Comparison of ENCODE assay signal across 29 cellular contexts in the genomic region with DNA sequence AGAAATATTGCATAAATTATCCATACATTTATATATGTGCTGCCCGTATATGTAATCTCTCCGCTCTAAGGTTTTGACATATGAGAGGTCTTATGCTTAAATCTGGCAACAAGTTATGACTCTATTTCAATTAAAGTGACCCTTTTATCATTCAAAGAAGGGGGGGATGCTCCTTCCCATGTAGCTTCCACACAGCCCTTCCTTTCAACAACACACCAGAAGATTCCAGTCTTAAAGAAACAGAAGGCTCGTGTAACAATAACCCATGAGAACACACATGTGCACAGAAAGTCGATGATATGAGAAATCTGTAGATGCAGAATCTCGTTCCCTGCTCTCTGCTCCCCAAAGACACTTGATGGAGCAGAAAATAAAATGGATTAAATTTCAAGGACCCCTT. TPM values are rescaled to one million over a fixed set of nuclear protein-coding genes. Genes with fewer than 3 reads are reported as not detected.
"Had no signal": no experiment of that assay in that cellular context is flagged by ENCODE, and none has a peak within 500 bp of the region (broad histone marks: within the 10 kb centered on the region; RNA-seq: fewer than 3 reads in every experiment).

No MANE protein-coding gene starts in this region.

- H3K9me3 Mint-ChIP-seq: natural killer cell treated with Interleukin-12 subunit alpha and Interleukin-12 subunit beta and Interleukin-15 and Interleukin-18, amount 100 ng/mL, for 72 hours; stimulated activated naive CD8-positive, alpha-beta T cell treated with anti-CD3 and anti-CD28 coated beads, Interleukin-15, Interleukin-2, amounts not matched to agents 100 ng/mL and 50 ng/mL, for 24 hours had no signal

- H3K27ac ChIP-seq: neutrophil, pancreas, prostate gland, right lobe of liver, sigmoid colon, stomach, thoracic aorta, tibial artery, transverse colon, upper lobe of right lung, vagina had no signal

- H3K4me3 ChIP-seq: pancreas, prostate gland, right lobe of liver, sigmoid colon, stomach, thoracic aorta, tibial artery, transverse colon, upper lobe of right lung, vagina had no signal

- ATAC-seq: naive thymus-derived CD8-positive, alpha-beta T cell; natural killer cell treated with Interleukin-12 subunit alpha and Interleukin-12 subunit beta and Interleukin-15 and Interleukin-18, amount 100 ng/mL, for 72 hours; stimulated activated effector memory CD8-positive, alpha-beta T cell treated with anti-CD3 and anti-CD28 coated beads, Interleukin-12 subunit alpha, Interleukin-12 subunit beta, amount 100 ng/mL, for 72 hours; stimulated activated naive B cell treated with anti-CD40 and anti-IgM and Interleukin-4, amounts not matched to agents 10 μg/mL and 1 μg/mL and 100 μg/mL, for 72 hours had no signal

- H3K4me1 ChIP-seq: pancreas, prostate gland, right lobe of liver, sigmoid colon, transverse colon, vagina had no signal

- H3K27me3 ChIP-seq: neutrophil, pancreas, right lobe of liver, sigmoid colon, stomach, tibial artery, transverse colon, upper lobe of right lung, vagina had no signal

- H3K36me3 ChIP-seq: neutrophil, pancreas, prostate gland, right lobe of liver, sigmoid colon, stomach, thoracic aorta, tibial artery, transverse colon, upper lobe of right lung, vagina had no signal

- H3K4me3 Mint-ChIP-seq: naive thymus-derived CD8-positive, alpha-beta T cell; natural killer cell treated with Interleukin-12 subunit alpha and Interleukin-12 subunit beta and Interleukin-15 and Interleukin-18, amount 100 ng/mL, for 72 hours; neural crest cell; stimulated activated effector memory CD8-positive, alpha-beta T cell treated with anti-CD3 and anti-CD28 coated beads, Interleukin-12 subunit alpha, Interleukin-12 subunit beta, amount 100 ng/mL, for 72 hours; stimulated activated naive B cell treated with anti-CD40 and anti-IgM and Interleukin-4, amounts not matched to agents 10 μg/mL and 1 μg/mL and 100 μg/mL, for 72 hours; stimulated activated naive CD8-positive, alpha-beta T cell treated with anti-CD3 and anti-CD28 coated beads, Interleukin-15, Interleukin-2, amounts not matched to agents 100 ng/mL and 50 ng/mL, for 24 hours; type B pancreatic cell had no signal

- H3K4me1 Mint-ChIP-seq: stimulated activated effector memory CD8-positive, alpha-beta T cell treated with anti-CD3 and anti-CD28 coated beads, Interleukin-12 subunit alpha, Interleukin-12 subunit beta, amount 100 ng/mL, for 72 hours had no signal

- H3K36me3 Mint-ChIP-seq: naive B cell; natural killer cell treated with Interleukin-12 subunit alpha and Interleukin-12 subunit beta and Interleukin-15 and Interleukin-18, amount 100 ng/mL, for 72 hours; stimulated activated effector memory CD8-positive, alpha-beta T cell treated with anti-CD3 and anti-CD28 coated beads, Interleukin-12 subunit alpha, Interleukin-12 subunit beta, amount 100 ng/mL, for 72 hours; stimulated activated naive B cell treated with anti-CD40 and anti-IgM and Interleukin-4, amounts not matched to agents 10 μg/mL and 1 μg/mL and 100 μg/mL, for 72 hours had no signal

- H3K9me3 ChIP-seq: neutrophil, pancreas, prostate gland, right lobe of liver, thoracic aorta, transverse colon, upper lobe of right lung, vagina had no signal

- H3K27ac Mint-ChIP-seq: naive thymus-derived CD8-positive, alpha-beta T cell; natural killer cell treated with Interleukin-12 subunit alpha and Interleukin-12 subunit beta and Interleukin-15 and Interleukin-18, amount 100 ng/mL, for 72 hours; stimulated activated effector memory CD8-positive, alpha-beta T cell treated with anti-CD3 and anti-CD28 coated beads, Interleukin-12 subunit alpha, Interleukin-12 subunit beta, amount 100 ng/mL, for 72 hours; stimulated activated naive B cell treated with anti-CD40 and anti-IgM and Interleukin-4, amounts not matched to agents 10 μg/mL and 1 μg/mL and 100 μg/mL, for 72 hours; stimulated activated naive CD8-positive, alpha-beta T cell treated with anti-CD3 and anti-CD28 coated beads, Interleukin-15, Interleukin-2, amounts not matched to agents 100 ng/mL and 50 ng/mL, for 24 hours; type B pancreatic cell had no signal

- H3K27me3 Mint-ChIP-seq: naive B cell; stimulated activated naive B cell treated with anti-CD40 and anti-IgM and Interleukin-4, amounts not matched to agents 10 μg/mL and 1 μg/mL and 100 μg/mL, for 72 hours; stimulated activated naive CD8-positive, alpha-beta T cell treated with anti-CD3 and anti-CD28 coated beads, Interleukin-15, Interleukin-2, amounts not matched to agents 100 ng/mL and 50 ng/mL, for 24 hours had no signal

- DNase-seq: naive B cell; naive thymus-derived CD8-positive, alpha-beta T cell; nucleus accumbens; pancreas; retina; right lobe of liver; sigmoid colon; small intestine; stimulated activated CD4-positive, alpha-beta T cell treated with anti-CD3 and anti-CD28 coated beads, Interleukin-15, amount 100 ng/mL, for 24 hours; stimulated activated CD4-positive, alpha-beta T cell treated with anti-CD3 and anti-CD28 coated beads, Interleukin-2, amount 100 ng/mL, for 24 hours; stimulated activated CD4-positive, alpha-beta T cell treated with anti-CD3 and anti-CD28 coated beads, Interleukin-2, amount 100 ng/mL, for 48 hours; stimulated activated CD4-positive, alpha-beta T cell treated with anti-CD3 and anti-CD28 coated beads, Interleukin-4, amount 100 ng/mL, for 24 hours; stimulated activated naive B cell treated with anti-CD40 and anti-IgM and Interleukin-4, amounts not matched to agents 10 μg/mL and 1 μg/mL and 100 μg/mL, for 72 hours; stimulated activated naive CD4-positive, alpha-beta T cell treated with Interleukin-2 at 50 U/mL for 16 hours; stomach; tibial artery; transverse colon had no signal

RNA-seq across cellular contexts. Expression of gene MAP1LC3B2, which starts 24.1 kb away (rescaled TPM):
- total RNA-seq: skeletal muscle tissue, upper lobe of right lung, urinary bladder, vagina had no signal
